ENCODE assay signal across 18 cellular contexts in genomic region chr1:40174788-40175187, GRCh38.
"Had no signal": no experiment of that assay in that cellular context is flagged by ENCODE, and none has a peak within 500 bp of the region (broad histone marks: within the 10 kb centered on the region; RNA-seq: fewer than 3 reads in every experiment).

No MANE protein-coding gene starts in this region.

- H3K4me1 ChIP-seq: prostate gland had no signal

- H3K36me3 ChIP-seq: lower lobe of right lung, prostate gland, right atrium auricular region, sigmoid colon, thoracic aorta, tibial nerve, upper lobe of left lung had no signal

- H3K4me3 ChIP-seq: dorsolateral prefrontal cortex, lower lobe of right lung, prostate gland, right atrium auricular region, sigmoid colon, thoracic aorta, tibial nerve, upper lobe of left lung had no signal

- H3K4me1 Mint-ChIP-seq: nephron progenitor cell had no signal

- H3K9me3 ChIP-seq: lower lobe of right lung, prostate gland, right atrium auricular region, sigmoid colon, thoracic aorta, tibial nerve, upper lobe of left lung had no signal

- H3K27me3 Mint-ChIP-seq: naive thymus-derived CD8-positive, alpha-beta T cell had no signal

- H3K27ac Mint-ChIP-seq: nephron progenitor cell; stimulated activated effector memory CD8-positive, alpha-beta T cell treated with anti-CD3 and anti-CD28 coated beads, Interleukin-12 subunit alpha, Interleukin-12 subunit beta, amount 100 ng/mL, for 72 hours had no signal

- H3K27ac ChIP-seq: dorsolateral prefrontal cortex, lower lobe of right lung, prostate gland, right atrium auricular region, sigmoid colon, thoracic aorta, tibial nerve, upper lobe of left lung had no signal

- DNase-seq: dorsolateral prefrontal cortex; effector CD4-positive, alpha-beta T cell; hypothalamus; left ventricle myocardium superior; lower lobe of right lung; naive thymus-derived CD8-positive, alpha-beta T cell; nephron progenitor cell; nucleus accumbens; sigmoid colon; stimulated activated CD4-positive, alpha-beta T cell treated with anti-CD3 and anti-CD28 coated beads, Interleukin-2, amount 100 ng/mL, for 24 hours; stimulated activated CD4-positive, alpha-beta T cell treated with anti-CD3 and anti-CD28 coated beads, Interleukin-4, amount 100 ng/mL, for 24 hours; stimulated activated naive CD4-positive, alpha-beta T cell treated with Interleukin-2 at 50 U/mL for 16 hours; upper lobe of left lung had no signal

- H3K4me3 Mint-ChIP-seq: nephron progenitor cell; stimulated activated effector memory CD8-positive, alpha-beta T cell treated with anti-CD3 and anti-CD28 coated beads, Interleukin-12 subunit alpha, Interleukin-12 subunit beta, amount 100 ng/mL, for 72 hours had no signal

- H3K27me3 ChIP-seq: dorsolateral prefrontal cortex, right atrium auricular region, sigmoid colon, tibial nerve, upper lobe of left lung had no signal

- ATAC-seq: left ventricle myocardium superior; lower lobe of right lung; naive thymus-derived CD8-positive, alpha-beta T cell; stimulated activated effector memory CD8-positive, alpha-beta T cell treated with anti-CD3 and anti-CD28 coated beads, Interleukin-12 subunit alpha, Interleukin-12 subunit beta, amount 100 ng/mL, for 72 hours had no signal

- H3K9me3 Mint-ChIP-seq: naive thymus-derived CD8-positive, alpha-beta T cell; stimulated activated effector memory CD8-positive, alpha-beta T cell treated with anti-CD3 and anti-CD28 coated beads, Interleukin-12 subunit alpha, Interleukin-12 subunit beta, amount 100 ng/mL, for 72 hours had no signal
